Comparison of ENCODE assay signal across 1 cellular context in the genomic region with DNA sequence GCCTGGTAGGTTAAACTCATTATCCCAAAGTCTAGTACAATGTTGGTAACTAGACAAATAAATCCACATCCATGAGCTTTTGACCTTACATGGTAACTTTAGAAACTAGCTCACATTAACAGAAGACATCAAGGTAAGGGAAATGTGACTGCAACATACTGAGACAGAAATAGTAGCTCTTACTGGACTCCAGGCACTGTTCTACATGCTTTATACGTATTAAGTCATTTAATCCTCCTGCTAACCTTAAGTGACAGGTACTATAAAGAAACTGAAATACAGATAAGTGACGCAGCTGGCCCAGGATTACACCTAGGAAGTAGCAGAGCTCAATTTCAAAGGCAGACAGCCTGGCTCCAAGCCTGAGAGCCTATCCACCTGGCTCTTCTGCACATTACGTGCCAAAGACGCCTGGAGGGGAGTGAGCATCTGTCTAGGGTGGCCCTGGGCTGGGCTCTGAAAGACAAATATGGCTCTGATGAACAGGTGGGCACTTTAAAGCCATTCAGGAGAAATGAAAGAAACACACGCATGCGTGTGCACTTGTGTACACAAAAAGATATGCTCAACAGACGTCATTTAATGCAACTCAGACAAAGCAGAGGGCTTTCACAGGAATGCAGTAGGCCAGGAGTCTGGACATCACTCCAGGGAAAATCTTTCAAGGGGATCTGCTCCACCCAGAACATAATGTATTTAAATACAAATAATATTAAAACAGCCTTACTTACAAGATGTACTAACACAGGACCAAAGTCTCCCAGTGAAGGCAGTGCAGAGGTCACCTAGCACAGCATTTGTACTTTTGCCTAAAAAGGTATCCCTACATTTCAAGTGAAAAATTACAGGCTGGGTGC.
A peak's percentile ranks its signal among the peaks of the same experiment; 100 is the strongest.
TF ChIP-seq lines count a peak whose summit lies in the region.

No MANE protein-coding gene starts in this region.

TF ChIP-seq in HepG2, 621 proteins besides CTCF, POLR2A, EP300 and RAD21 (continued from another document):
- TF ChIP-seq, protein P1, sequence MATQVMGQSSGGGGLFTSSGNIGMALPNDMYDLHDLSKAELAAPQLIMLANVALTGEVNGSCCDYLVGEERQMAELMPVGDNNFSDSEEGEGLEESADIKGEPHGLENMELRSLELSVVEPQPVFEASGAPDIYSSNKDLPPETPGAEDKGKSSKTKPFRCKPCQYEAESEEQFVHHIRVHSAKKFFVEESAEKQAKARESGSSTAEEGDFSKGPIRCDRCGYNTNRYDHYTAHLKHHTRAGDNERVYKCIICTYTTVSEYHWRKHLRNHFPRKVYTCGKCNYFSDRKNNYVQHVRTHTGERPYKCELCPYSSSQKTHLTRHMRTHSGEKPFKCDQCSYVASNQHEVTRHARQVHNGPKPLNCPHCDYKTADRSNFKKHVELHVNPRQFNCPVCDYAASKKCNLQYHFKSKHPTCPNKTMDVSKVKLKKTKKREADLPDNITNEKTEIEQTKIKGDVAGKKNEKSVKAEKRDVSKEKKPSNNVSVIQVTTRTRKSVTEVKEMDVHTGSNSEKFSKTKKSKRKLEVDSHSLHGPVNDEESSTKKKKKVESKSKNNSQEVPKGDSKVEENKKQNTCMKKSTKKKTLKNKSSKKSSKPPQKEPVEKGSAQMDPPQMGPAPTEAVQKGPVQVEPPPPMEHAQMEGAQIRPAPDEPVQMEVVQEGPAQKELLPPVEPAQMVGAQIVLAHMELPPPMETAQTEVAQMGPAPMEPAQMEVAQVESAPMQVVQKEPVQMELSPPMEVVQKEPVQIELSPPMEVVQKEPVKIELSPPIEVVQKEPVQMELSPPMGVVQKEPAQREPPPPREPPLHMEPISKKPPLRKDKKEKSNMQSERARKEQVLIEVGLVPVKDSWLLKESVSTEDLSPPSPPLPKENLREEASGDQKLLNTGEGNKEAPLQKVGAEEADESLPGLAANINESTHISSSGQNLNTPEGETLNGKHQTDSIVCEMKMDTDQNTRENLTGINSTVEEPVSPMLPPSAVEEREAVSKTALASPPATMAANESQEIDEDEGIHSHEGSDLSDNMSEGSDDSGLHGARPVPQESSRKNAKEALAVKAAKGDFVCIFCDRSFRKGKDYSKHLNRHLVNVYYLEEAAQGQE (IDR thresholded peaks at IDR 0.05; ENCODE audit: borderline replicate concordance in 1 of 2, low read depth in 1 of 2, low read length in 2 of 2) = no peak
- TF ChIP-seq, protein P2, sequence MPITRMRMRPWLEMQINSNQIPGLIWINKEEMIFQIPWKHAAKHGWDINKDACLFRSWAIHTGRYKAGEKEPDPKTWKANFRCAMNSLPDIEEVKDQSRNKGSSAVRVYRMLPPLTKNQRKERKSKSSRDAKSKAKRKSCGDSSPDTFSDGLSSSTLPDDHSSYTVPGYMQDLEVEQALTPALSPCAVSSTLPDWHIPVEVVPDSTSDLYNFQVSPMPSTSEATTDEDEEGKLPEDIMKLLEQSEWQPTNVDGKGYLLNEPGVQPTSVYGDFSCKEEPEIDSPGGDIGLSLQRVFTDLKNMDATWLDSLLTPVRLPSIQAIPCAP (CRISPR knock-in tag; IDR thresholded peaks at IDR 0.05; ENCODE audit: low read depth) = no peak
- TF ChIP-seq CENPT (CRISPR knock-in tag; IDR thresholded peaks at IDR 0.05; ENCODE audit: low read depth) (no peak), HES4 (CRISPR knock-in tag; IDR thresholded peaks at IDR 0.05; ENCODE audit: borderline replicate concordance) (no peak), NR3C1 (CRISPR knock-in tag; IDR thresholded peaks at IDR 0.05) (no peak), MED13 (CRISPR knock-in tag; IDR thresholded peaks at IDR 0.05) (no peak), ZNF619 (CRISPR knock-in tag; IDR thresholded peaks at IDR 0.05) (no peak), RFXANK (CRISPR knock-in tag; IDR thresholded peaks at IDR 0.05) (no peak), HDAC1 (CRISPR knock-in tag; IDR thresholded peaks at IDR 0.05) (0 out of 2 replicates have a peak, but pooled peaks have one; percentile 27), ZNF629 (CRISPR knock-in tag; conservative IDR thresholded peaks at IDR 0.05) (no peak), ZNF264 (CRISPR knock-in tag; IDR thresholded peaks at IDR 0.05) (no peak), SMYD3 (CRISPR knock-in tag; IDR thresholded peaks at IDR 0.05) (no peak), TGIF2 (CRISPR knock-in tag; IDR thresholded peaks at IDR 0.05) (peak; percentile 61), WIZ (CRISPR knock-in tag; IDR thresholded peaks at IDR 0.05) (no peak), NR2C2 (CRISPR knock-in tag; IDR thresholded peaks at IDR 0.05; ENCODE audit: borderline replicate concordance) (no peak), ZNF460 (CRISPR knock-in tag; IDR thresholded peaks at IDR 0.05; ENCODE audit: borderline replicate concordance) (no peak), HDAC6 (IDR thresholded peaks at IDR 0.05; ENCODE audit: low read depth, low read length) (no peak), KMT2A (CRISPR knock-in tag; IDR thresholded peaks at IDR 0.05) (no peak), ADNP (CRISPR knock-in tag; IDR thresholded peaks at IDR 0.05) (no peak), ZNF232 (CRISPR knock-in tag; IDR thresholded peaks at IDR 0.05; ENCODE audit: borderline replicate concordance) (no peak), CHD4 (IDR thresholded peaks at IDR 0.05; ENCODE audit: borderline replicate concordance, low read length) (0 out of 2 replicates have a peak, but pooled peaks have one; percentile 21), ZNF83 (CRISPR knock-in tag; IDR thresholded peaks at IDR 0.05; ENCODE audit: borderline replicate concordance) (no peak), ATM (IDR thresholded peaks at IDR 0.05; ENCODE audit: borderline replicate concordance) (no peak), TCF12 (IDR thresholded peaks at IDR 0.05) (no peak), TCF12 (CRISPR knock-in tag; IDR thresholded peaks at IDR 0.05) (no peak), RARG (CRISPR knock-in tag; IDR thresholded peaks at IDR 0.05; ENCODE audit: low read depth) (no peak), ISL2 (CRISPR knock-in tag; IDR thresholded peaks at IDR 0.05) (no peak), ZNF773 (CRISPR knock-in tag; IDR thresholded peaks at IDR 0.05; ENCODE audit: borderline replicate concordance) (no peak)
- TF ChIP-seq, protein P3, sequence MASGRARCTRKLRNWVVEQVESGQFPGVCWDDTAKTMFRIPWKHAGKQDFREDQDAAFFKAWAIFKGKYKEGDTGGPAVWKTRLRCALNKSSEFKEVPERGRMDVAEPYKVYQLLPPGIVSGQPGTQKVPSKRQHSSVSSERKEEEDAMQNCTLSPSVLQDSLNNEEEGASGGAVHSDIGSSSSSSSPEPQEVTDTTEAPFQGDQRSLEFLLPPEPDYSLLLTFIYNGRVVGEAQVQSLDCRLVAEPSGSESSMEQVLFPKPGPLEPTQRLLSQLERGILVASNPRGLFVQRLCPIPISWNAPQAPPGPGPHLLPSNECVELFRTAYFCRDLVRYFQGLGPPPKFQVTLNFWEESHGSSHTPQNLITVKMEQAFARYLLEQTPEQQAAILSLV (CRISPR knock-in tag; IDR thresholded peaks at IDR 0.05; ENCODE audit: borderline replicate concordance) = no peak
- TF ChIP-seq, protein P4, sequence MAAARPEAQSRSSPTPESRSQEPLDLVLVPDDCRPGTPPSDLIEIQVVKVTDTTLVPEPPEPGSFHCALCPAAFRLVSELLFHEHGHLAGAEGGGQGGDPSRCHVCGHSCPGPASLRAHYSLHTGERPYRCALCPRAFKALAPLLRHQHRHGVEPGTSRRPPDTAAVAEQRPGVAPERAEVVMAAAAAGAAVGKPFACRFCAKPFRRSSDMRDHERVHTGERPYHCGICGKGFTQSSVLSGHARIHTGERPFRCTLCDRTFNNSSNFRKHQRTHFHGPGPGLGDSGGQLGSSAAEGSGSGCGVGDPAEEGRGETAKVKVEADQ (CRISPR knock-in tag; IDR thresholded peaks at IDR 0.05; ENCODE audit: borderline replicate concordance) = no peak
- TF ChIP-seq, protein P5, sequence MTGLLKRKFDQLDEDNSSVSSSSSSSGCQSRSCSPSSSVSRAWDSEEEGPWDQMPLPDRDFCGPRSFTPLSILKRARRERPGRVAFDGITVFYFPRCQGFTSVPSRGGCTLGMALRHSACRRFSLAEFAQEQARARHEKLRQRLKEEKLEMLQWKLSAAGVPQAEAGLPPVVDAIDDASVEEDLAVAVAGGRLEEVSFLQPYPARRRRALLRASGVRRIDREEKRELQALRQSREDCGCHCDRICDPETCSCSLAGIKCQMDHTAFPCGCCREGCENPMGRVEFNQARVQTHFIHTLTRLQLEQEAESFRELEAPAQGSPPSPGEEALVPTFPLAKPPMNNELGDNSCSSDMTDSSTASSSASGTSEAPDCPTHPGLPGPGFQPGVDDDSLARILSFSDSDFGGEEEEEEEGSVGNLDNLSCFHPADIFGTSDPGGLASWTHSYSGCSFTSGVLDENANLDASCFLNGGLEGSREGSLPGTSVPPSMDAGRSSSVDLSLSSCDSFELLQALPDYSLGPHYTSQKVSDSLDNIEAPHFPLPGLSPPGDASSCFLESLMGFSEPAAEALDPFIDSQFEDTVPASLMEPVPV (CRISPR knock-in tag; IDR thresholded peaks at IDR 0.05) = no peak
- TF ChIP-seq, protein P6, sequence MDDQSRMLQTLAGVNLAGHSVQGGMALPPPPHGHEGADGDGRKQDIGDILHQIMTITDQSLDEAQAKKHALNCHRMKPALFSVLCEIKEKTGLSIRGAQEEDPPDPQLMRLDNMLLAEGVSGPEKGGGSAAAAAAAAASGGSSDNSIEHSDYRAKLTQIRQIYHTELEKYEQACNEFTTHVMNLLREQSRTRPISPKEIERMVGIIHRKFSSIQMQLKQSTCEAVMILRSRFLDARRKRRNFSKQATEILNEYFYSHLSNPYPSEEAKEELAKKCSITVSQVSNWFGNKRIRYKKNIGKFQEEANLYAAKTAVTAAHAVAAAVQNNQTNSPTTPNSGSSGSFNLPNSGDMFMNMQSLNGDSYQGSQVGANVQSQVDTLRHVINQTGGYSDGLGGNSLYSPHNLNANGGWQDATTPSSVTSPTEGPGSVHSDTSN (CRISPR knock-in tag; IDR thresholded peaks at IDR 0.05; ENCODE audit: borderline replicate concordance) = no peak
- TF ChIP-seq, protein P7, sequence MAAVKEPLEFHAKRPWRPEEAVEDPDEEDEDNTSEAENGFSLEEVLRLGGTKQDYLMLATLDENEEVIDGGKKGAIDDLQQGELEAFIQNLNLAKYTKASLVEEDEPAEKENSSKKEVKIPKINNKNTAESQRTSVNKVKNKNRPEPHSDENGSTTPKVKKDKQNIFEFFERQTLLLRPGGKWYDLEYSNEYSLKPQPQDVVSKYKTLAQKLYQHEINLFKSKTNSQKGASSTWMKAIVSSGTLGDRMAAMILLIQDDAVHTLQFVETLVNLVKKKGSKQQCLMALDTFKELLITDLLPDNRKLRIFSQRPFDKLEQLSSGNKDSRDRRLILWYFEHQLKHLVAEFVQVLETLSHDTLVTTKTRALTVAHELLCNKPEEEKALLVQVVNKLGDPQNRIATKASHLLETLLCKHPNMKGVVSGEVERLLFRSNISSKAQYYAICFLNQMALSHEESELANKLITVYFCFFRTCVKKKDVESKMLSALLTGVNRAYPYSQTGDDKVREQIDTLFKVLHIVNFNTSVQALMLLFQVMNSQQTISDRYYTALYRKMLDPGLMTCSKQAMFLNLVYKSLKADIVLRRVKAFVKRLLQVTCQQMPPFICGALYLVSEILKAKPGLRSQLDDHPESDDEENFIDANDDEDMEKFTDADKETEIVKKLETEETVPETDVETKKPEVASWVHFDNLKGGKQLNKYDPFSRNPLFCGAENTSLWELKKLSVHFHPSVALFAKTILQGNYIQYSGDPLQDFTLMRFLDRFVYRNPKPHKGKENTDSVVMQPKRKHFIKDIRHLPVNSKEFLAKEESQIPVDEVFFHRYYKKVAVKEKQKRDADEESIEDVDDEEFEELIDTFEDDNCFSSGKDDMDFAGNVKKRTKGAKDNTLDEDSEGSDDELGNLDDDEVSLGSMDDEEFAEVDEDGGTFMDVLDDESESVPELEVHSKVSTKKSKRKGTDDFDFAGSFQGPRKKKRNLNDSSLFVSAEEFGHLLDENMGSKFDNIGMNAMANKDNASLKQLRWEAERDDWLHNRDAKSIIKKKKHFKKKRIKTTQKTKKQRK (IDR thresholded peaks at IDR 0.05; ENCODE audit: low read length) = no peak
